In genomic region chr1:157595356-157595755, GRCh38 we compare ENCODE assay signal across 1 cellular context.
A peak's percentile ranks its signal among the peaks of the same experiment; 100 is the strongest.
TF ChIP-seq lines count a peak whose summit lies in the region.

No MANE protein-coding gene starts in this region.

TF ChIP-seq in GM12878, 131 proteins besides CTCF, POLR2A, EP300 and RAD21 (continued from another document):
- TF ChIP-seq CUX1 (IDR thresholded peaks at IDR 0.05; ENCODE audit: insufficient replicate concordance, low read depth, low read length) (no peak), BRCA1 (IDR thresholded peaks at IDR 0.05; ENCODE audit: low read depth, low read length) (no peak), ZBTB33 (IDR thresholded peaks at IDR 0.05) (no peak), JUNB (IDR thresholded peaks at IDR 0.05) (peak; percentile 39; the same call in 1 of the 2 replicates), ZNF217 (IDR thresholded peaks at IDR 0.05) (peak; percentile 63; the same call in 1 of the 2 replicates), HDGF (IDR thresholded peaks at IDR 0.05) (no peak), SIX5 (IDR thresholded peaks at IDR 0.05; ENCODE audit: low read depth, low read length, severe bottlenecking) (no peak), SPI1 (IDR thresholded peaks at IDR 0.05; ENCODE audit: borderline replicate concordance, insufficient read depth, low read depth, low read length) (peak; percentile 95), TBL1XR1 (IDR thresholded peaks at IDR 0.05; ENCODE audit: low read depth, low read length) (peak; percentile 89), HDAC2 (IDR thresholded peaks at IDR 0.05) (no peak), JUND (IDR thresholded peaks at IDR 0.05; ENCODE audit: low read depth, low read length) (no peak), ZNF24 (IDR thresholded peaks at IDR 0.05) (no peak), DPF2 (IDR thresholded peaks at IDR 0.05) (peak; percentile 97), YY1 (IDR thresholded peaks at IDR 0.05; ENCODE audit: low read depth, low read length) (no peak), FOXK2 (IDR thresholded peaks at IDR 0.05) (no peak), KLF5 (IDR thresholded peaks at IDR 0.05; ENCODE audit: partially characterized antibody) (no peak), POLR2AphosphoS5 (IDR thresholded peaks at IDR 0.05; ENCODE audit: low read length) (no peak), KAT2A (conservative IDR thresholded peaks at IDR 0.05; ENCODE audit: control insufficient read depth, low read depth, low read length) (no peak), BHLHE40 (IDR thresholded peaks at IDR 0.05; ENCODE audit: borderline replicate concordance in 1 of 2, low read depth in 2 of 2, low read length in 1 of 2) (peak; percentile 52 to 68; a peak in 2 of 4 replicates), IKZF1 (conservative IDR thresholded peaks at IDR 0.05) (peak; percentile 92), CHD1 (IDR thresholded peaks at IDR 0.05; ENCODE audit: low read depth, low read length) (no peak), RFX5 (IDR thresholded peaks at IDR 0.05; ENCODE audit: low read depth, low read length) (no peak), ETV6 (conservative IDR thresholded peaks at IDR 0.05 in 1 of 2, IDR thresholded peaks at IDR 0.05 in 1 of 2; ENCODE audit: borderline replicate concordance in 1 of 2, low read depth in 1 of 2) (peak in 1 of 2 experiments; percentile 78; a peak in 1 of 4 replicates), NR2F1 (conservative IDR thresholded peaks at IDR 0.05) (peak; percentile 94), TCF12 (IDR thresholded peaks at IDR 0.05; ENCODE audit: low read depth, low read length) (peak; percentile 94), NBN (IDR thresholded peaks at IDR 0.05) (peak; percentile 69; the same call in 1 of the 2 replicates), PML (IDR thresholded peaks at IDR 0.05; ENCODE audit: low read length) (no peak), MEF2B (IDR thresholded peaks at IDR 0.05; ENCODE audit: partially characterized antibody, poor library complexity, severe bottlenecking) (peak; percentile 80), FOXM1 (IDR thresholded peaks at IDR 0.05; ENCODE audit: low read depth, low read length) (peak; percentile 93), TAF1 (IDR thresholded peaks at IDR 0.05; ENCODE audit: borderline replicate concordance, low read depth, low read length) (no peak), PAX5 (IDR thresholded peaks at IDR 0.05; ENCODE audit: borderline replicate concordance, low read depth, low read length) (peak; percentile 90; the same call in 1 of the 2 replicates), RUNX3 (IDR thresholded peaks at IDR 0.05; ENCODE audit: low read length) (peak; percentile 100)
TF ChIP-seq in GM12878: peak in this region for 45.
